Comparison of ENCODE assay signal across 15 cellular contexts in the genomic region with DNA sequence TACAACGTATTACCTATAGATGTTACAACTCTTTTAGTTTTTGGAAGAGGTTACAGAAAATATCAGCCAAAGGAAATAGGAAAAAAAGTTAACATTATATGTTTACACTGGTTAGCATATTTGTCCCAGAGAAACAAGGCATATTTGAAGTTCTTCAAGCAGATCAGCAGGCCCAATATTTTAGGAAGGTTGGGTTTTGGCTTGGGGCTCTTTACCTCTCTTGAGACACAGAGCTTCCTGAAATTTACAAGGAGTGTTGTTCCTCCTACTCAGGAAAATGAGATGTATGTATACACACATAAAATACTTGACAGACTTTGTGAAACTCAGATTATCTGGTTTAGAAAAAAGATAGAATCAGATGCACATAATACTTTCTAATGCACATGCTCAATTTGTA.
DNase-seq lines count a peak whose midpoint lies in the region; ATAC-seq and TF ChIP-seq lines count a peak whose summit lies in the region.
"Had no signal": no experiment of that assay in that cellular context is flagged by ENCODE, and none has a peak within 500 bp of the region (broad histone marks: within the 10 kb centered on the region; RNA-seq: fewer than 3 reads in every experiment).

No MANE protein-coding gene starts in this region.

- no peaks in the 10 kb centered on the region for H3K9me2 ChIP-seq in HCT116 (ENCODE audit: insufficient read depth)

- peak overlapping the region; percentile 87 for H2AFZ ChIP-seq in HCT116 (ENCODE audit: low read depth, low read length, poor library complexity, severe bottlenecking)
- H2AFZ ChIP-seq: GM23338 had no signal

- TF ChIP-seq POLR2A in HCT116 (IDR thresholded peaks at IDR 0.05; ENCODE audit: borderline replicate concordance, extremely low read depth, insufficient read depth, insufficient read length) = no peak

- no peak overlapping the region for H3K9ac ChIP-seq in HCT116 (ENCODE audit: low read length)

- H3K27ac ChIP-seq in 22Rv1 (peak overlapping the region; percentile 37), HCT116 (ENCODE audit: low read depth, low read length) (no peak overlapping the region), Panc1 (ENCODE audit: low read length) (peak overlapping the region; percentile 78)
- H3K27ac ChIP-seq: C4-2B had no signal

- RAD21 ChIA-PET in HCT116 (lab: Charles Lee; ENCODE audit: low non-redundant PET in 1 of 2, low total read pairs in 2 of 2, uncharacterized antibody in 2 of 2, unreplicated experiment in 2 of 2) = no interaction called here

- no peak overlapping the region for H3K4me3 ChIP-seq in HCT116 (replicated peaks in 1 of 2; ENCODE audit: low read depth in 1 of 2, low read length in 2 of 2)
- no peak overlapping the region for H3K4me3 ChIP-seq in Panc1 (ENCODE audit: low read depth in 2 of 2, low read length in 2 of 2)
- H3K4me3 ChIP-seq: GM23338 had no signal

- no peak for TF ChIP-seq CTCF in 22Rv1 (IDR thresholded peaks at IDR 0.05)
- no peak for TF ChIP-seq CTCF in HCT116 (IDR thresholded peaks at IDR 0.05 in 2 of 3, conservative IDR thresholded peaks at IDR 0.05 in 1 of 3; ENCODE audit: borderline replicate concordance in 1 of 3, insufficient read depth in 1 of 3, low read depth in 2 of 3, low read length in 2 of 3)
- no peak for TF ChIP-seq CTCF in Panc1 (IDR thresholded peaks at IDR 0.05)
- no peak for TF ChIP-seq CTCF in mesothelial cell of epicardium (IDR thresholded peaks at IDR 0.05; ENCODE audit: unreplicated experiment)

- peaks cover 41% of the 10 kb centered on the region for H3K4me1 Mint-ChIP-seq in mesothelial cell of epicardium
- H3K4me1 Mint-ChIP-seq: GM23338 had no signal

- H3K4me1 ChIP-seq in HCT116 (ENCODE audit: control insufficient read depth in 1 of 2, insufficient read depth in 2 of 2, low read length in 2 of 2) = no peaks in the 10 kb centered on the region
- peaks cover 13% of the 10 kb centered on the region for H3K4me1 ChIP-seq in Panc1 (ENCODE audit: control insufficient read depth, insufficient read depth, low read length)

- no TSS peak for BruUV-seq in HCT116 (replicated peaks; lab: Mats Ljungman, UMichigan)
- BruUV-seq in Panc1 (replicated peaks; lab: Mats Ljungman, UMichigan) = no TSS peak

- H3K27me3 ChIP-seq in HCT116 (ENCODE audit: insufficient read depth, low read length) (no peaks in the 10 kb centered on the region), Panc1 (ENCODE audit: control insufficient read depth, insufficient read depth, low read length) (no peaks in the 10 kb centered on the region)

- POLR2A ChIA-PET in HCT116 (lab: Charles Lee) (interaction anchor here (1.1 kb wide), 1 partner anchor 527 kb away, joined by 3 read pairs; the partner anchor contains the start of gene SEMA3C), Panc1 (lab: Charles Lee) (no interaction called here)

- peaks cover 16% of the 10 kb centered on the region for H3K36me3 Mint-ChIP-seq in mesothelial cell of epicardium

- ATAC-seq in HCT116 (no peak), Panc1 (no peak), SK-N-SH treated with all-trans-retinoic acid at 6 μM for 48 hours (no peak)
- ATAC-seq: GM23338 had no signal

- H4K20me1 ChIP-seq in HCT116 (ENCODE audit: insufficient read depth) = no peaks in the 10 kb centered on the region

- H3K4me3 Mint-ChIP-seq in mesothelial cell of epicardium = no peak overlapping the region
- H3K4me3 Mint-ChIP-seq: CD4-positive, alpha-beta T cell; GM23338; HFFc6 had no signal

- CTCF ChIA-PET in HCT116 (lab: Charles Lee) = no interaction called here
- CTCF ChIA-PET in Panc1 (lab: Charles Lee) = no interaction called here

- no peak for TF ChIP-seq RAD21 in HCT116 (IDR thresholded peaks at IDR 0.05; ENCODE audit: low read depth)

- intact Hi-C loops in HCT116 (cut with micrococcal nuclease) (loop anchor here (5.0 kb wide), 1 partner anchor 524 kb away; no protein-coding TSS in a partner anchor), Panc1 (cut with micrococcal nuclease; ENCODE audit: unreplicated experiment) (loop anchor here (5.0 kb wide), 1 partner anchor 529 kb away; the partner anchor contains the start of gene SEMA3C)

- H3K79me2 ChIP-seq in HCT116 (ENCODE audit: insufficient read depth, low read length) = no peaks in the 10 kb centered on the region

- DNase-seq in HCT116 (ENCODE audit: low read depth, low spot score) (no peak), Panc1 (ENCODE audit: low read depth, low spot score) (no peak), mesothelial cell of epicardium (ENCODE audit: low spot score in 2 of 2, unreplicated experiment in 2 of 2) (no peak), HK-2 (ENCODE audit: unreplicated experiment) (no peak)
- no peak for DNase-seq in activated CD4-positive, alpha-beta T cell treated with anti-CD3 and anti-CD28 coated beads for 4 hours
- DNase-seq: AML-193; Caco-2; CD4-positive, alpha-beta T cell; HCEC 1CT; HFFc6; IMR-90 had no signal

- in situ Hi-C loops in Panc1 (cut with HindIII; ENCODE audit: low pct_unique_long_range_greater_than_20kb, low sequenced_read_pairs) = no loop called here

- H3K36me3 ChIP-seq in HCT116 (ENCODE audit: control insufficient read depth in 1 of 2, insufficient read depth in 2 of 2, low read length in 2 of 2) (no peaks in the 10 kb centered on the region), Panc1 (ENCODE audit: control insufficient read depth, insufficient read depth, low read length) (no peaks in the 10 kb centered on the region)

- H3K9me3 ChIP-seq in HCT116 (ENCODE audit: control insufficient read depth in 1 of 2, insufficient read depth in 1 of 2, low read depth in 1 of 2, low read length in 2 of 2) (no peaks in the 10 kb centered on the region), Panc1 (ENCODE audit: control insufficient read depth, insufficient read depth, low read depth, low read length) (peaks cover 3% of the 10 kb centered on the region; the same call in 1 of the 2 replicates)
- H3K9me3 ChIP-seq: Caco-2 had no signal

- peaks cover 18% of the 10 kb centered on the region for H3K9me3 Mint-ChIP-seq in mesothelial cell of epicardium
- H3K9me3 Mint-ChIP-seq: CD4-positive, alpha-beta T cell; GM23338; HFFc6 had no signal

- no peak overlapping the region for H3K4me2 ChIP-seq in HCT116 (ENCODE audit: low read length)
- H3K4me2 ChIP-seq: GM23338 had no signal

- H3K27me3 Mint-ChIP-seq in mesothelial cell of epicardium (ENCODE audit: low read depth) = no peaks in the 10 kb centered on the region
- H3K27me3 Mint-ChIP-seq: CD4-positive, alpha-beta T cell had no signal

- H3K27ac Mint-ChIP-seq in mesothelial cell of epicardium = peak overlapping the region; percentile 66
- H3K27ac Mint-ChIP-seq: CD4-positive, alpha-beta T cell; GM23338; HFFc6 had no signal

TF ChIP-seq in HCT116, 20 proteins besides CTCF, POLR2A, EP300 and RAD21:
- TF ChIP-seq FOSL1 (IDR thresholded peaks at IDR 0.05; ENCODE audit: low read depth) (no peak), SIN3A (IDR thresholded peaks at IDR 0.05; ENCODE audit: low read depth) (no peak), SRF (IDR thresholded peaks at IDR 0.05; ENCODE audit: low read depth) (no peak), CBX3 (IDR thresholded peaks at IDR 0.05; ENCODE audit: low read depth) (no peak), CEBPB (IDR thresholded peaks at IDR 0.05; ENCODE audit: low read depth) (no peak), SP1 (IDR thresholded peaks at IDR 0.05; ENCODE audit: low read depth) (no peak), EZH2 (IDR thresholded peaks at IDR 0.05) (no peak), EGR1 (IDR thresholded peaks at IDR 0.05; ENCODE audit: low read depth) (no peak), TCF7L2 (IDR thresholded peaks at IDR 0.05; ENCODE audit: borderline replicate concordance, extremely low read depth, insufficient read depth, insufficient read length) (no peak), ELF1 (IDR thresholded peaks at IDR 0.05; ENCODE audit: borderline replicate concordance, low read depth) (no peak), POLR2AphosphoS5 (IDR thresholded peaks at IDR 0.05; ENCODE audit: low read depth, low read length) (no peak), JUND (IDR thresholded peaks at IDR 0.05) (no peak), EZH2phosphoT487 (IDR thresholded peaks at IDR 0.05; ENCODE audit: borderline replicate concordance) (no peak), YY1 (IDR thresholded peaks at IDR 0.05; ENCODE audit: extremely low read depth, insufficient replicate concordance, low read depth, low read length) (no peak)
- TF ChIP-seq, protein P1, sequence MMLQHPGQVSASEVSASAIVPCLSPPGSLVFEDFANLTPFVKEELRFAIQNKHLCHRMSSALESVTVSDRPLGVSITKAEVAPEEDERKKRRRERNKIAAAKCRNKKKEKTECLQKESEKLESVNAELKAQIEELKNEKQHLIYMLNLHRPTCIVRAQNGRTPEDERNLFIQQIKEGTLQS (IDR thresholded peaks at IDR 0.05) = no peak

TF ChIP-seq in SK-N-SH treated with all-trans-retinoic acid at 6 μM for 48 hours, 23 proteins besides CTCF, POLR2A, EP300 and RAD21:
- no peak for TF ChIP-seq RARB (CRISPR knock-in tag; IDR thresholded peaks at IDR 0.05)
- no peak for TF ChIP-seq PPARA (CRISPR knock-in tag; IDR thresholded peaks at IDR 0.05; ENCODE audit: borderline replicate concordance)
- no peak for TF ChIP-seq ZNF8 (CRISPR knock-in tag; IDR thresholded peaks at IDR 0.05)
- TF ChIP-seq ZC3H10 (CRISPR knock-in tag; IDR thresholded peaks at IDR 0.05) = no peak
- TF ChIP-seq CSRNP3 (CRISPR knock-in tag; IDR thresholded peaks at IDR 0.05) = no peak
- no peak for TF ChIP-seq ESRRG (CRISPR knock-in tag; IDR thresholded peaks at IDR 0.05)
TF ChIP-seq in SK-N-SH treated with all-trans-retinoic acid at 6 μM for 48 hours: peak in this region for 0.
